ENCODE assay signal across 1 cellular context in genomic region chrX:56557376-56557929, GRCh38.
TF ChIP-seq lines count a peak whose summit lies in the region.

No MANE protein-coding gene starts in this region.

TF ChIP-seq in HEK293, 187 proteins besides CTCF, POLR2A, EP300 and RAD21 (continued from another document and continues in another):
- TF ChIP-seq ZNF639 (tag by site-specific recombination; IDR thresholded peaks at IDR 0.05) (no peak), ZNF837 (tag by site-specific recombination; IDR thresholded peaks at IDR 0.05) (no peak), SP2 (tag by site-specific recombination; IDR thresholded peaks at IDR 0.05) (no peak), ZNF169 (tag by site-specific recombination; IDR thresholded peaks at IDR 0.05) (no peak), ZNF654 (tag by site-specific recombination; IDR thresholded peaks at IDR 0.05; ENCODE audit: low read depth) (peak; percentile 18; the same call in 1 of the 2 replicates), ZNF701 (tag by site-specific recombination; IDR thresholded peaks at IDR 0.05) (no peak), ZNF132 (tag by site-specific recombination; IDR thresholded peaks at IDR 0.05; ENCODE audit: borderline replicate concordance) (no peak), ZNF561 (tag by site-specific recombination; IDR thresholded peaks at IDR 0.05; ENCODE audit: borderline replicate concordance) (no peak), ZNF629 (tag by site-specific recombination; IDR thresholded peaks at IDR 0.05) (no peak), ZNF133 (tag by site-specific recombination; IDR thresholded peaks at IDR 0.05) (no peak), PRDM10 (tag by site-specific recombination; IDR thresholded peaks at IDR 0.05) (no peak), ZNF335 (tag by site-specific recombination; conservative IDR thresholded peaks at IDR 0.05) (no peak), ZNF529 (tag by site-specific recombination; IDR thresholded peaks at IDR 0.05; ENCODE audit: insufficient replicate concordance) (peak; percentile 55), ZNF155 (tag by site-specific recombination; IDR thresholded peaks at IDR 0.05) (no peak), ZNF623 (tag by site-specific recombination; IDR thresholded peaks at IDR 0.05) (peak; percentile 53), ZNF600 (tag by site-specific recombination; IDR thresholded peaks at IDR 0.05) (no peak), ZSCAN23 (tag by site-specific recombination; IDR thresholded peaks at IDR 0.05) (no peak), ZEB2 (tag by site-specific recombination; IDR thresholded peaks at IDR 0.05) (no peak), GLIS2 (tag by site-specific recombination; IDR thresholded peaks at IDR 0.05) (no peak), PRDM6 (tag by site-specific recombination; IDR thresholded peaks at IDR 0.05) (no peak), ZNF501 (tag by site-specific recombination; IDR thresholded peaks at IDR 0.05) (no peak), BCL11A (tag by site-specific recombination; IDR thresholded peaks at IDR 0.05; ENCODE audit: low read depth) (no peak), ZNF19 (tag by site-specific recombination; IDR thresholded peaks at IDR 0.05; ENCODE audit: low read depth) (no peak), KLF16 (tag by site-specific recombination; IDR thresholded peaks at IDR 0.05) (no peak), ZNF692 (tag by site-specific recombination; IDR thresholded peaks at IDR 0.05) (no peak), ZNF548 (tag by site-specific recombination; IDR thresholded peaks at IDR 0.05) (no peak), ZBTB7A (tag by site-specific recombination; IDR thresholded peaks at IDR 0.05; ENCODE audit: low read depth) (no peak), ZNF121 (tag by site-specific recombination; IDR thresholded peaks at IDR 0.05) (0 out of 2 replicates have a peak, but pooled peaks have one; percentile 23), ZFP41 (tag by site-specific recombination; IDR thresholded peaks at IDR 0.05; ENCODE audit: borderline replicate concordance) (no peak), ZSCAN4 (tag by site-specific recombination; IDR thresholded peaks at IDR 0.05) (no peak), KLF7 (tag by site-specific recombination; IDR thresholded peaks at IDR 0.05; ENCODE audit: borderline replicate concordance) (no peak), ZNF624 (tag by site-specific recombination; IDR thresholded peaks at IDR 0.05) (no peak), ZNF518A (tag by site-specific recombination; conservative IDR thresholded peaks at IDR 0.05; ENCODE audit: low read depth) (peak; percentile 76), ZNF18 (tag by site-specific recombination; IDR thresholded peaks at IDR 0.05) (no peak), ZNF580 (tag by site-specific recombination; IDR thresholded peaks at IDR 0.05) (0 out of 2 replicates have a peak, but pooled peaks have one; percentile 30), ZNF302 (tag by site-specific recombination; IDR thresholded peaks at IDR 0.05; ENCODE audit: low read depth) (no peak), ZBTB11 (tag by site-specific recombination; conservative IDR thresholded peaks at IDR 0.05; ENCODE audit: low read depth) (peak; percentile 66), KLF9 (tag by site-specific recombination; IDR thresholded peaks at IDR 0.05; ENCODE audit: low read depth) (no peak), ZNF704 (tag by site-specific recombination; IDR thresholded peaks at IDR 0.05) (no peak), ZBTB8A (tag by site-specific recombination; IDR thresholded peaks at IDR 0.05) (peak; percentile 43; the same call in 1 of the 2 replicates)
